Comparison of ENCODE assay signal across 11 cellular contexts in genomic region chr3:184262927-184263179, GRCh38. TPM values are rescaled to one million over a fixed set of nuclear protein-coding genes. Genes with fewer than 3 reads are reported as not detected.
DNase-seq lines count a peak whose midpoint lies in the region; ATAC-seq and TF ChIP-seq lines count a peak whose summit lies in the region.
"Had no signal": no experiment of that assay in that cellular context is flagged by ENCODE, and none has a peak within 500 bp of the region (broad histone marks: within the 10 kb centered on the region; RNA-seq: fewer than 3 reads in every experiment).

No MANE protein-coding gene starts in this region.

- no peak for TF ChIP-seq EP300 in suprapubic skin (IDR thresholded peaks at IDR 0.05)

- peaks cover 66% of the 10 kb centered on the region for H3K27me3 ChIP-seq in suprapubic skin

- H3K36me3 Mint-ChIP-seq in activated naive CD4-positive, alpha-beta T cell treated with anti-CD3 and anti-CD28 coated beads for 36 hours (ENCODE audit: low read depth): peaks cover 8% of the 10 kb centered on the region
- H3K36me3 Mint-ChIP-seq in activated CD8-positive, alpha-beta T cell treated with anti-CD3 and anti-CD28 coated beads, Interleukin-2, amount 10 ng/mL, durations not matched to agents 7 days and 5 days (ENCODE audit: low read depth): peaks cover 10% of the 10 kb centered on the region
- peaks cover 19% of the 10 kb centered on the region for H3K36me3 Mint-ChIP-seq in stimulated activated memory B cell treated with anti-CD40 and anti-IgM and Interleukin-4, amounts not matched to agents 10 μg/mL and 1 μg/mL and 100 μg/mL, for 72 hours

- no peak for TF ChIP-seq CTCF in suprapubic skin (IDR thresholded peaks at IDR 0.05)

- H3K9me3 Mint-ChIP-seq in activated naive CD4-positive, alpha-beta T cell treated with anti-CD3 and anti-CD28 coated beads for 36 hours: peaks cover 3% of the 10 kb centered on the region
- no peaks in the 10 kb centered on the region for H3K9me3 Mint-ChIP-seq in activated CD8-positive, alpha-beta T cell treated with anti-CD3 and anti-CD28 coated beads, Interleukin-2, amount 10 ng/mL, durations not matched to agents 7 days and 5 days (ENCODE audit: insufficient read depth)
- H3K9me3 Mint-ChIP-seq in stimulated activated memory B cell treated with anti-CD40 and anti-IgM and Interleukin-4, amounts not matched to agents 10 μg/mL and 1 μg/mL and 100 μg/mL, for 72 hours: peaks cover 5% of the 10 kb centered on the region

- intact Hi-C loops in activated naive CD4-positive, alpha-beta T cell treated with anti-CD3 and anti-CD28 coated beads for 36 hours (cut with micrococcal nuclease): loop anchor here (5.0 kb wide), 1 partner anchor 36 kb away; the partner anchor contains the start of gene VWA5B2

- TF ChIP-seq POLR2A in suprapubic skin (IDR thresholded peaks at IDR 0.05): no peak

- H3K36me3 ChIP-seq in suprapubic skin: peaks cover 4% of the 10 kb centered on the region
- H3K36me3 ChIP-seq: upper lobe of right lung had no signal

- DNase-seq in activated naive CD4-positive, alpha-beta T cell treated with anti-CD3 and anti-CD28 coated beads for 36 hours: no peak
- DNase-seq in activated naive CD4-positive, alpha-beta T cell (lab: John Stamatoyannopoulos, UW): no peak
- DNase-seq in activated CD8-positive, alpha-beta T cell treated with anti-CD3 and anti-CD28 coated beads, Interleukin-2, amount 10 ng/mL, durations not matched to agents 7 days and 5 days: no peak
- no peak for DNase-seq in NOMO-1 (lab: John Stamatoyannopoulos, UW; ENCODE audit: unreplicated experiment in 2 of 2)
- no peak for DNase-seq in suprapubic skin (ENCODE audit: low spot score in 2 of 2)
- no peak for DNase-seq in HuH-7.5 (ENCODE audit: low spot score)
- DNase-seq: upper lobe of right lung had no signal

- ATAC-seq in activated CD8-positive, alpha-beta T cell treated with anti-CD3 and anti-CD28 coated beads, Interleukin-2, amount 10 ng/mL, durations not matched to agents 7 days and 5 days: no peak
- no peak for ATAC-seq in stimulated activated memory B cell treated with anti-CD40 and anti-IgM and Interleukin-4, amounts not matched to agents 10 μg/mL and 1 μg/mL and 100 μg/mL, for 72 hours
- ATAC-seq: activated CD4-positive, CD25-positive, alpha-beta regulatory T cell treated with anti-CD3 and anti-CD28 coated beads, Interleukin-2, amount 50 U/mL, for 24 hours had no signal

- no peak overlapping the region for H3K27ac ChIP-seq in suprapubic skin
- H3K27ac ChIP-seq: upper lobe of right lung had no signal

- peak overlapping the region; percentile 71; the same call in 1 of the 2 replicates for H3K4me3 ChIP-seq in iPS-18c (ENCODE audit: insufficient read depth, low read depth, low read length)
- H3K4me3 ChIP-seq in suprapubic skin: no peak overlapping the region

- H3K27ac Mint-ChIP-seq in activated naive CD4-positive, alpha-beta T cell treated with anti-CD3 and anti-CD28 coated beads for 36 hours: no peak overlapping the region
- H3K27ac Mint-ChIP-seq in activated CD8-positive, alpha-beta T cell treated with anti-CD3 and anti-CD28 coated beads, Interleukin-2, amount 10 ng/mL, durations not matched to agents 7 days and 5 days: no peak overlapping the region
- H3K27ac Mint-ChIP-seq in stimulated activated memory B cell treated with anti-CD40 and anti-IgM and Interleukin-4, amounts not matched to agents 10 μg/mL and 1 μg/mL and 100 μg/mL, for 72 hours: no peak overlapping the region
- H3K27ac Mint-ChIP-seq: endodermal cell had no signal

- CTCF ChIA-PET in activated naive CD4-positive, alpha-beta T cell treated with anti-CD3 and anti-CD28 coated beads for 36 hours (lab: Charles Lee): no interaction called here
- CTCF ChIA-PET in activated CD8-positive, alpha-beta T cell treated with anti-CD3 and anti-CD28 coated beads, Interleukin-2, amount 10 ng/mL, durations not matched to agents 7 days and 5 days (lab: Charles Lee): interaction anchor here (1.0 to 1.8 kb wide), 3 partner anchors 13 to 36 kb away, joined by 3 to 6 read pairs (median 4); partner anchors contain the start of gene EEF1AKMT4

- H3K9me3 ChIP-seq in iPS-18c (ENCODE audit: control insufficient read depth, insufficient read depth, low read length): peaks cover 4% of the 10 kb centered on the region
- H3K9me3 ChIP-seq in suprapubic skin: no peaks in the 10 kb centered on the region
- H3K9me3 ChIP-seq: upper lobe of right lung had no signal

- WGBS in suprapubic skin: 40% methylated on average over 6 of the region's 6 CpGs

- H3K4me3 Mint-ChIP-seq in activated naive CD4-positive, alpha-beta T cell treated with anti-CD3 and anti-CD28 coated beads for 36 hours: peak overlapping the region; percentile 58
- H3K4me3 Mint-ChIP-seq in activated CD8-positive, alpha-beta T cell treated with anti-CD3 and anti-CD28 coated beads, Interleukin-2, amount 10 ng/mL, durations not matched to agents 7 days and 5 days: peak overlapping the region; percentile 49
- H3K4me3 Mint-ChIP-seq in stimulated activated memory B cell treated with anti-CD40 and anti-IgM and Interleukin-4, amounts not matched to agents 10 μg/mL and 1 μg/mL and 100 μg/mL, for 72 hours: peak overlapping the region; percentile 38

- POLR2A ChIA-PET in activated CD8-positive, alpha-beta T cell treated with anti-CD3 and anti-CD28 coated beads, Interleukin-2, amount 10 ng/mL, durations not matched to agents 7 days and 5 days (lab: Charles Lee): no interaction called here

- peaks cover 18% of the 10 kb centered on the region for H3K4me1 Mint-ChIP-seq in activated naive CD4-positive, alpha-beta T cell treated with anti-CD3 and anti-CD28 coated beads for 36 hours (ENCODE audit: low read depth)
- peaks cover 20% of the 10 kb centered on the region for H3K4me1 Mint-ChIP-seq in activated CD8-positive, alpha-beta T cell treated with anti-CD3 and anti-CD28 coated beads, Interleukin-2, amount 10 ng/mL, durations not matched to agents 7 days and 5 days (ENCODE audit: low read depth)
- peaks cover 18% of the 10 kb centered on the region for H3K4me1 Mint-ChIP-seq in stimulated activated memory B cell treated with anti-CD40 and anti-IgM and Interleukin-4, amounts not matched to agents 10 μg/mL and 1 μg/mL and 100 μg/mL, for 72 hours

- H3K27me3 Mint-ChIP-seq in activated naive CD4-positive, alpha-beta T cell treated with anti-CD3 and anti-CD28 coated beads for 36 hours (ENCODE audit: low read depth): peaks cover 37% of the 10 kb centered on the region
- H3K27me3 Mint-ChIP-seq in activated CD8-positive, alpha-beta T cell treated with anti-CD3 and anti-CD28 coated beads, Interleukin-2, amount 10 ng/mL, durations not matched to agents 7 days and 5 days (ENCODE audit: low read depth): peaks cover 35% of the 10 kb centered on the region
- peaks cover 68% of the 10 kb centered on the region for H3K27me3 Mint-ChIP-seq in stimulated activated memory B cell treated with anti-CD40 and anti-IgM and Interleukin-4, amounts not matched to agents 10 μg/mL and 1 μg/mL and 100 μg/mL, for 72 hours

- H3K4me1 ChIP-seq in suprapubic skin: peaks cover 33% of the 10 kb centered on the region

RNA-seq across cellular contexts. Expression of gene CAMK2N2, which starts 1.5 kb away (rescaled TPM):
- total RNA-seq in activated naive CD4-positive, alpha-beta T cell treated with anti-CD3 and anti-CD28 coated beads for 36 hours: not detected
- not detected for total RNA-seq in activated CD8-positive, alpha-beta T cell treated with anti-CD3 and anti-CD28 coated beads, Interleukin-2, amount 10 ng/mL, durations not matched to agents 7 days and 5 days
- total RNA-seq in suprapubic skin: not detected
- total RNA-seq: upper lobe of right lung had no signal

RNA-seq across cellular contexts. Expression of gene ECE2, which starts 13.0 kb away (rescaled TPM):
- total RNA-seq in activated naive CD4-positive, alpha-beta T cell treated with anti-CD3 and anti-CD28 coated beads for 36 hours: not detected
- total RNA-seq in activated CD8-positive, alpha-beta T cell treated with anti-CD3 and anti-CD28 coated beads, Interleukin-2, amount 10 ng/mL, durations not matched to agents 7 days and 5 days: not detected
- total RNA-seq in suprapubic skin: not detected
- total RNA-seq: endodermal cell, upper lobe of right lung had no signal

RNA-seq across cellular contexts. Expression of gene EEF1AKMT4, which starts 13.4 kb away (rescaled TPM):
- total RNA-seq in activated naive CD4-positive, alpha-beta T cell treated with anti-CD3 and anti-CD28 coated beads for 36 hours: 1 to 10 TPM; 2.7 TPM
- total RNA-seq in activated CD8-positive, alpha-beta T cell treated with anti-CD3 and anti-CD28 coated beads, Interleukin-2, amount 10 ng/mL, durations not matched to agents 7 days and 5 days: 1 to 10 TPM; 4.5 to 4.7 TPM
- total RNA-seq in suprapubic skin: 10 to 100 TPM in 2 of 4 donors, 1 to 10 TPM in 2; 4.3 to 11.8 (median 10.0) TPM

RNA-seq across cellular contexts. Expression of gene ALG3, which starts 14.1 kb away (rescaled TPM):
- 10 to 100 TPM; 28.9 to 31.0 TPM for total RNA-seq in activated naive CD4-positive, alpha-beta T cell treated with anti-CD3 and anti-CD28 coated beads for 36 hours
- 10 to 100 TPM; 38.1 to 43.8 TPM for total RNA-seq in activated CD8-positive, alpha-beta T cell treated with anti-CD3 and anti-CD28 coated beads, Interleukin-2, amount 10 ng/mL, durations not matched to agents 7 days and 5 days
- 10 to 100 TPM; 36.6 to 63.0 (median 59.2) TPM for total RNA-seq in suprapubic skin

RNA-seq across cellular contexts. Expression of gene VWA5B2, which starts 33.5 kb away (rescaled TPM):
- total RNA-seq in activated naive CD4-positive, alpha-beta T cell treated with anti-CD3 and anti-CD28 coated beads for 36 hours: not detected
- not detected for total RNA-seq in activated CD8-positive, alpha-beta T cell treated with anti-CD3 and anti-CD28 coated beads, Interleukin-2, amount 10 ng/mL, durations not matched to agents 7 days and 5 days
- total RNA-seq in suprapubic skin: under 1 TPM in 1 of 4 donors, not detected in 3; 0.24 TPM
- total RNA-seq: upper lobe of right lung had no signal
